1 cellular context compared by ENCODE assay signal in the genomic region with DNA sequence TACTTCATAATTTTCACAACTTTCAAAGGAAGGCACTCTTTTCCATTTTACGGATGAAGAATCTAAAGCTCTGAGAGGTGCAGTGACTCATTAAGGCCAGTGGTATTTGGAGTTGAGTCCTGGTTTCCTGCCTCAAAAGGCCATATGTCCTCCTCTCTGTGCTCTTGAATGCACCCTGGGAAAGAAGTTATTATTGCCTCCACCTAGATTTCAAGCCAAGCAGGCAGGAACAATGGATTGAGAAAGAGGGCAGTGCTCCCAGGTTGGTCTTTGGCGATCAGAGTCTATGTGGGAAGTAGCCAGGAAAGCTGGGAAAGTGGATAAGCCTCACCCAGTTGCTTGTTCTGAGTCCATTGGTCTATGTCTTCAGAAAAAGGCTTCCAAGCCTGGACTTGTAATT.
TF ChIP-seq lines count a peak whose summit lies in the region.

No MANE protein-coding gene starts in this region.

TF ChIP-seq in liver, 16 proteins besides CTCF, POLR2A, EP300 and RAD21 (continued from another document):
- TF ChIP-seq, protein P1, sequence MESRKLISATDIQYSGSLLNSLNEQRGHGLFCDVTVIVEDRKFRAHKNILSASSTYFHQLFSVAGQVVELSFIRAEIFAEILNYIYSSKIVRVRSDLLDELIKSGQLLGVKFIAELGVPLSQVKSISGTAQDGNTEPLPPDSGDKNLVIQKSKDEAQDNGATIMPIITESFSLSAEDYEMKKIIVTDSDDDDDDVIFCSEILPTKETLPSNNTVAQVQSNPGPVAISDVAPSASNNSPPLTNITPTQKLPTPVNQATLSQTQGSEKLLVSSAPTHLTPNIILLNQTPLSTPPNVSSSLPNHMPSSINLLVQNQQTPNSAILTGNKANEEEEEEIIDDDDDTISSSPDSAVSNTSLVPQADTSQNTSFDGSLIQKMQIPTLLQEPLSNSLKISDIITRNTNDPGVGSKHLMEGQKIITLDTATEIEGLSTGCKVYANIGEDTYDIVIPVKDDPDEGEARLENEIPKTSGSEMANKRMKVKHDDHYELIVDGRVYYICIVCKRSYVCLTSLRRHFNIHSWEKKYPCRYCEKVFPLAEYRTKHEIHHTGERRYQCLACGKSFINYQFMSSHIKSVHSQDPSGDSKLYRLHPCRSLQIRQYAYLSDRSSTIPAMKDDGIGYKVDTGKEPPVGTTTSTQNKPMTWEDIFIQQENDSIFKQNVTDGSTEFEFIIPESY (IDR thresholded peaks at IDR 0.05), result no peak
- TF ChIP-seq, protein P2, sequence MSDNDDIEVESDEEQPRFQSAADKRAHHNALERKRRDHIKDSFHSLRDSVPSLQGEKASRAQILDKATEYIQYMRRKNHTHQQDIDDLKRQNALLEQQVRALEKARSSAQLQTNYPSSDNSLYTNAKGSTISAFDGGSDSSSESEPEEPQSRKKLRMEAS (IDR thresholded peaks at IDR 0.05), result no peak
- TF ChIP-seq FOXA1 (IDR thresholded peaks at IDR 0.05) (no peak), HNF4G (IDR thresholded peaks at IDR 0.05) (no peak), YY1 (IDR thresholded peaks at IDR 0.05) (no peak), REST (IDR thresholded peaks at IDR 0.05) (no peak), NR2F2 (IDR thresholded peaks at IDR 0.05) (no peak)
